Comparison of ENCODE assay signal across 15 cellular contexts in genomic region chr9:20209421-20210340, GRCh38.
A peak's percentile ranks its signal among the peaks of the same experiment; 100 is the strongest.
DNase-seq lines count a peak whose midpoint lies in the region; ATAC-seq and FAIRE-seq lines count a peak whose summit lies in the region.
"Had no signal": no experiment of that assay in that cellular context is flagged by ENCODE, and none has a peak within 500 bp of the region (broad histone marks: within the 10 kb centered on the region; RNA-seq: fewer than 3 reads in every experiment).

No MANE protein-coding gene starts in this region.

- peaks cover 50% of the 10 kb centered on the region for H3K4me1 Mint-ChIP-seq in activated naive CD8-positive, alpha-beta T cell treated with anti-CD3 and anti-CD28 coated beads, Interleukin-2, amount 10 ng/mL, durations not matched to agents 7 days and 5 days

- H3K36me3 Mint-ChIP-seq in activated naive CD8-positive, alpha-beta T cell treated with anti-CD3 and anti-CD28 coated beads, Interleukin-2, amount 10 ng/mL, durations not matched to agents 7 days and 5 days, result peaks cover 29% of the 10 kb centered on the region

- DNase-seq in activated CD4-positive, alpha-beta T cell treated with anti-CD3 and anti-CD28 coated beads, Interleukin-2, amount 50 U/mL, for 24 hours (ENCODE audit: low read depth in 1 of 2, low spot score in 1 of 2), result peak; percentile 8 to 36
- DNase-seq in activated naive CD8-positive, alpha-beta T cell treated with anti-CD3 and anti-CD28 coated beads, Interleukin-2, amount 10 ng/mL, durations not matched to agents 7 days and 5 days, result peak; percentile 70
- DNase-seq in stimulated activated CD8-positive, alpha-beta memory T cell treated with anti-CD3 and anti-CD28 coated beads, Interleukin-15, amount 100 ng/mL, for 24 hours (ENCODE audit: low read depth), result peak; percentile 6
- DNase-seq in COR-L47 (lab: John Stamatoyannopoulos, UW) (no peak), H7 (no peak), HTR-8/SVneo (ENCODE audit: insufficient read length, low spot score) (no peak), COLO829 (ENCODE audit: low spot score) (no peak)
- DNase-seq: brain microvascular endothelial cell, Caco-2, foreskin melanocyte, HFFc6, NCI-H2227 treated with DMSO at 0.1 percent for 48 hours, SJCRH30 had no signal

- no peak for FAIRE-seq in HTR-8/SVneo (lab: Jason Lieb, UNC)

- H3K27ac Mint-ChIP-seq in activated naive CD8-positive, alpha-beta T cell treated with anti-CD3 and anti-CD28 coated beads, Interleukin-2, amount 10 ng/mL, durations not matched to agents 7 days and 5 days, result peak overlapping the region; percentile 95
- H3K27ac Mint-ChIP-seq: HFFc6 had no signal

- peaks cover 4% of the 10 kb centered on the region for H3K9me3 Mint-ChIP-seq in activated naive CD8-positive, alpha-beta T cell treated with anti-CD3 and anti-CD28 coated beads, Interleukin-2, amount 10 ng/mL, durations not matched to agents 7 days and 5 days
- H3K9me3 Mint-ChIP-seq: HFFc6 had no signal

- ATAC-seq in GM21619 (IDR thresholded peaks at IDR 0.05; ENCODE audit: unreplicated experiment), result peak; percentile 59
- peak; percentile 88 for ATAC-seq in activated naive CD8-positive, alpha-beta T cell treated with anti-CD3 and anti-CD28 coated beads, Interleukin-2, amount 10 ng/mL, durations not matched to agents 7 days and 5 days (ENCODE audit: low read depth)

- POLR2A ChIA-PET in activated naive CD8-positive, alpha-beta T cell treated with anti-CD3 and anti-CD28 coated beads, Interleukin-2, amount 10 ng/mL, durations not matched to agents 7 days and 5 days (lab: Charles Lee), result interaction anchor here (0.7 to 4.4 kb wide), 22 partner anchors 9 to 413 kb away, joined by 3 to 37 read pairs (median 6); partner anchors contain the start of gene MLLT3

- peak overlapping the region; percentile 18 for H3K4me3 Mint-ChIP-seq in activated naive CD8-positive, alpha-beta T cell treated with anti-CD3 and anti-CD28 coated beads, Interleukin-2, amount 10 ng/mL, durations not matched to agents 7 days and 5 days
- H3K4me3 Mint-ChIP-seq: HFFc6 had no signal

- no peaks in the 10 kb centered on the region for H3K36me3 ChIP-seq in H7 (replicated peaks; ENCODE audit: control insufficient read depth, insufficient read depth, low read length)
- H3K36me3 ChIP-seq: brain microvascular endothelial cell, SJCRH30 had no signal

- H3K27me3 ChIP-seq in H7 (ENCODE audit: control insufficient read depth, insufficient read depth, low read length), result no peaks in the 10 kb centered on the region; the same call in 1 of the 2 replicates
- H3K27me3 ChIP-seq: brain microvascular endothelial cell, SJCRH30 had no signal

- H3K27me3 Mint-ChIP-seq in activated naive CD8-positive, alpha-beta T cell treated with anti-CD3 and anti-CD28 coated beads, Interleukin-2, amount 10 ng/mL, durations not matched to agents 7 days and 5 days, result no peaks in the 10 kb centered on the region

- H3K4me3 ChIP-seq in H7 (ENCODE audit: insufficient read depth, low read depth, low read length), result no peak overlapping the region
- H3K4me3 ChIP-seq: lung, SJCRH30 had no signal

Comparison
In these comparisons a context has a peak if more than half of its experiments do, and no peak if none do; other contexts are left out.
1. DNase-seq: peak in activated CD4-positive, alpha-beta T cell treated with anti-CD3 and anti-CD28 coated beads, Interleukin-2, amount 50 U/mL, for 24 hours (2 of 2), activated naive CD8-positive, alpha-beta T cell treated with anti-CD3 and anti-CD28 coated beads, Interleukin-2, amount 10 ng/mL, durations not matched to agents 7 days and 5 days (single experiment) and stimulated activated CD8-positive, alpha-beta memory T cell treated with anti-CD3 and anti-CD28 coated beads, Interleukin-15, amount 100 ng/mL, for 24 hours (single experiment); none in COR-L47 (single experiment), H7 (single experiment), HTR-8/SVneo (single experiment) and COLO829 (single experiment).